Comparison of ENCODE assay signal across 8 cellular contexts in the genomic region with DNA sequence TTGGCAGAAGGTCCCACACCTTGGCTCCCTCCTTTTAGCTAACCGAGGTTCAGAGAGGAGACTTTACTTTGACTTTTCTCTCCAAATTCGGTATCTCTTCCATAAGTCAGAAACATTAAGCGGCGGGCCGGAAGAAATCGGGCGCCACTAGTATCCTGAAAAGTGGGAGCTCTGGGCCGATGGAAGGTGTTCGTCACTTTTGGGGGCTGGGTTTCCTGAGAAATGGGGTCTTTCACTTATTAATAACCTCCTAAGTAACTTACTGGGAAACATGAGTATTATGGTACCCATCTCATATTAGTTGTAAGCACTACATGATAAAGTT. TPM values are rescaled to one million over a fixed set of nuclear protein-coding genes. Genes with fewer than 3 reads are reported as not detected.
DNase-seq lines count a peak whose midpoint lies in the region; ATAC-seq and TF ChIP-seq lines count a peak whose summit lies in the region.

No MANE protein-coding gene starts in this region.

- H3K36me3 Mint-ChIP-seq in activated naive CD4-positive, alpha-beta T cell treated with anti-CD3 and anti-CD28 coated beads, Interleukin-2, amount 50 U/mL, for 24 hours: peaks cover 4% of the 10 kb centered on the region
- H3K36me3 Mint-ChIP-seq in memory B cell: peaks cover 4% of the 10 kb centered on the region

- H3K4me1 ChIP-seq in urinary bladder (ENCODE audit: insufficient read depth): no peaks in the 10 kb centered on the region

- H3K27ac ChIP-seq in urinary bladder (ENCODE audit: low read depth): peak overlapping the region; percentile 99

- TF ChIP-seq CTCF in astrocyte of the spinal cord (IDR thresholded peaks at IDR 0.05; ENCODE audit: low read depth, low read length) (no peak), GM10248 (IDR thresholded peaks at IDR 0.05; ENCODE audit: control extremely low read depth, extremely low read depth, low read depth, missing control alignments) (no peak)

- peaks cover 33% of the 10 kb centered on the region for H3K4me1 Mint-ChIP-seq in activated naive CD4-positive, alpha-beta T cell treated with anti-CD3 and anti-CD28 coated beads, Interleukin-2, amount 50 U/mL, for 24 hours
- peaks cover 20% of the 10 kb centered on the region for H3K4me1 Mint-ChIP-seq in memory B cell

- no peak for DNase-seq in activated naive CD4-positive, alpha-beta T cell treated with anti-CD3 and anti-CD28 coated beads, Interleukin-2, amount 50 U/mL, for 16 hours
- peak; percentile 9 for DNase-seq in astrocyte of the spinal cord (ENCODE audit: low read depth, low spot score)
- no peak for DNase-seq in memory B cell (ENCODE audit: low spot score in 2 of 2)
- DNase-seq in GM10248 (ENCODE audit: extremely low spot score): no peak
- no peak for DNase-seq in left colon
- no peak for DNase-seq in NCI-H1048 (lab: John Stamatoyannopoulos, UW)

- H3K4me3 ChIP-seq in astrocyte of the spinal cord (ENCODE audit: low read depth, low read length): peak overlapping the region; percentile 84
- peak overlapping the region; percentile 96 for H3K4me3 ChIP-seq in urinary bladder (ENCODE audit: low read depth, low read length)

- H3K27ac Mint-ChIP-seq in activated naive CD4-positive, alpha-beta T cell treated with anti-CD3 and anti-CD28 coated beads, Interleukin-2, amount 50 U/mL, for 24 hours: peak overlapping the region; percentile 98
- H3K27ac Mint-ChIP-seq in memory B cell: peak overlapping the region; percentile 98

- no peaks in the 10 kb centered on the region for H3K27me3 Mint-ChIP-seq in activated naive CD4-positive, alpha-beta T cell treated with anti-CD3 and anti-CD28 coated beads, Interleukin-2, amount 50 U/mL, for 24 hours
- H3K27me3 Mint-ChIP-seq in memory B cell: peaks cover 4% of the 10 kb centered on the region

- CTCF ChIA-PET in GM10248 (lab: Yijun Ruan, JAX): interaction anchor here (0.9 to 1.3 kb wide), 3 partner anchors 11 to 715 kb away, joined by 3 to 4 read pairs (median 3); partner anchors contain the start of gene NR4A3

- intact Hi-C loops in left colon (cut with DNase I, micrococcal nuclease): no loop called here

- 6% methylated on average over 9 of the region's 9 CpGs for WGBS in urinary bladder

- no peak for ATAC-seq in memory B cell (ENCODE audit: low read depth)
- ATAC-seq in left colon: no peak

- in situ Hi-C loops in astrocyte of the spinal cord (cut with HindIII; ENCODE audit: low sequenced_read_pairs): no loop called here

- no peaks in the 10 kb centered on the region for H3K36me3 ChIP-seq in urinary bladder (ENCODE audit: insufficient read depth)

- POLR2A ChIA-PET in GM10248 (lab: Yijun Ruan, JAX): no interaction called here

- H3K4me3 Mint-ChIP-seq in activated naive CD4-positive, alpha-beta T cell treated with anti-CD3 and anti-CD28 coated beads, Interleukin-2, amount 50 U/mL, for 24 hours: peak overlapping the region; percentile 96
- H3K4me3 Mint-ChIP-seq in memory B cell: peak overlapping the region; percentile 93

- H3K9me3 Mint-ChIP-seq in activated naive CD4-positive, alpha-beta T cell treated with anti-CD3 and anti-CD28 coated beads, Interleukin-2, amount 50 U/mL, for 24 hours: no peaks in the 10 kb centered on the region
- peaks cover 2% of the 10 kb centered on the region for H3K9me3 Mint-ChIP-seq in memory B cell

RNA-seq across cellular contexts. Expression of gene STX17, which starts 0.7 kb away (rescaled TPM):
- total RNA-seq in urinary bladder (42.8 TPM), left colon (10 to 100 TPM; 32.2 to 36.6 TPM)
- 14.5 TPM for polyA plus RNA-seq in urinary bladder
